11 cellular contexts compared by ENCODE assay signal in genomic region chr22:24431309-24432034, GRCh38. TPM values are rescaled to one million over a fixed set of nuclear protein-coding genes. Genes with fewer than 3 reads are reported as not detected.
DNase-seq lines count a peak whose midpoint lies in the region; ATAC-seq and TF ChIP-seq lines count a peak whose summit lies in the region.
"Had no signal": no experiment of that assay in that cellular context is flagged by ENCODE, and none has a peak within 500 bp of the region (broad histone marks: within the 10 kb centered on the region; RNA-seq: fewer than 3 reads in every experiment).

No MANE protein-coding gene starts in this region.

- H3K4me2 ChIP-seq in OCI-LY3 (ENCODE audit: low read length), result peak overlapping the region; percentile 92

- H3K4me3 ChIP-seq in OCI-LY3 (ENCODE audit: low read length) (peak overlapping the region; percentile 55), endodermal cell (ENCODE audit: low read length) (no peak overlapping the region)

- no peaks in the 10 kb centered on the region for H3K9me3 ChIP-seq in OCI-LY3 (ENCODE audit: insufficient read depth, low read length)
- no peaks in the 10 kb centered on the region for H3K9me3 ChIP-seq in endodermal cell (ENCODE audit: control insufficient read depth, low read length)

- peaks cover 13% of the 10 kb centered on the region; the same call in 1 of the 2 replicates for H3K79me2 ChIP-seq in OCI-LY3 (ENCODE audit: low read length)

- H3K4me1 Mint-ChIP-seq in T-helper 2 cell treated with Interferon-gamma antibody and Interleukin-4, amounts not matched to agents 5 μg/mL and 100 μg/mL, for 36 hours (ENCODE audit: low read depth), result peaks cover 70% of the 10 kb centered on the region
- H3K4me1 Mint-ChIP-seq in endodermal cell, result no peaks in the 10 kb centered on the region
- H3K4me1 Mint-ChIP-seq in stimulated activated effector memory CD8-positive, alpha-beta T cell treated with anti-CD3 and anti-CD28 coated beads, Interleukin-12 subunit alpha, Interleukin-12 subunit beta, amount 100 ng/mL, for 72 hours, result peaks cover 94% of the 10 kb centered on the region

- H3K36me3 ChIP-seq in OCI-LY3 (replicated peaks; ENCODE audit: low read depth, low read length) (peaks cover 2% of the 10 kb centered on the region), endodermal cell (ENCODE audit: control insufficient read depth, insufficient read depth, low read length) (no peaks in the 10 kb centered on the region)

- 80 to 91% methylated on average over 8 to 9 of the region's 9 CpGs for WGBS in endodermal cell (ENCODE audit: insufficient coverage in 1 of 2, insufficient read length in 1 of 2), 2 experiments

- no peaks in the 10 kb centered on the region for H4K20me1 ChIP-seq in OCI-LY3 (ENCODE audit: insufficient read depth, low read length)

- H3K9ac ChIP-seq in OCI-LY3 (ENCODE audit: low read length) (peak overlapping the region; percentile 49; the same call in 1 of the 2 replicates), endodermal cell (ENCODE audit: extremely low read depth, low read length, poor library complexity, severe bottlenecking) (no peak overlapping the region)

- H3K27ac Mint-ChIP-seq in T-helper 2 cell treated with Interferon-gamma antibody and Interleukin-4, amounts not matched to agents 5 μg/mL and 100 μg/mL, for 36 hours, result peak overlapping the region; percentile 18
- no peak overlapping the region for H3K27ac Mint-ChIP-seq in endodermal cell
- peak overlapping the region; percentile 98 for H3K27ac Mint-ChIP-seq in stimulated activated effector memory CD8-positive, alpha-beta T cell treated with anti-CD3 and anti-CD28 coated beads, Interleukin-12 subunit alpha, Interleukin-12 subunit beta, amount 100 ng/mL, for 72 hours

- peaks cover 92% of the 10 kb centered on the region for H3K4me1 ChIP-seq in OCI-LY3 (ENCODE audit: low read length)
- H3K4me1 ChIP-seq in endodermal cell (ENCODE audit: control insufficient read depth, insufficient read depth, low read length), result no peaks in the 10 kb centered on the region

- H3K27ac ChIP-seq in OCI-LY3 (ENCODE audit: low read length), result peak overlapping the region; percentile 33
- no peak overlapping the region for H3K27ac ChIP-seq in endodermal cell (ENCODE audit: low read depth, low read length)
- H3K27ac ChIP-seq: foreskin keratinocyte had no signal

- no peaks in the 10 kb centered on the region for H3K27me3 Mint-ChIP-seq in T-helper 2 cell treated with Interferon-gamma antibody and Interleukin-4, amounts not matched to agents 5 μg/mL and 100 μg/mL, for 36 hours (ENCODE audit: low read depth)
- peaks cover 4% of the 10 kb centered on the region for H3K27me3 Mint-ChIP-seq in endodermal cell (ENCODE audit: insufficient read depth)

- peaks cover 4% of the 10 kb centered on the region for H3K27me3 ChIP-seq in OCI-LY3 (ENCODE audit: low read depth, low read length)
- H3K27me3 ChIP-seq in endodermal cell (ENCODE audit: control insufficient read depth, insufficient read depth, low read length, poor library complexity, severe bottlenecking), result peaks cover 2% of the 10 kb centered on the region

- no peak for DNase-seq in T-helper 2 cell treated with Interferon-gamma antibody and Interleukin-4, amounts not matched to agents 5 μg/mL and 100 μg/mL, for 36 hours (ENCODE audit: low spot score)
- DNase-seq in T-helper 2 cell, result no peak
- DNase-seq in endodermal cell, result no peak
- no peak for DNase-seq in stimulated activated effector memory CD8-positive, alpha-beta T cell treated with anti-CD3 and anti-CD28 coated beads, Interleukin-12 subunit alpha, Interleukin-12 subunit beta, amount 100 ng/mL, for 72 hours (ENCODE audit: low spot score in 2 of 2)
- no peak for DNase-seq in DMS153 treated with DMSO at 0.1 percent for 48 hours (lab: John Stamatoyannopoulos, UW; ENCODE audit: unreplicated experiment)
- no peak for DNase-seq in stimulated activated CD4-positive, alpha-beta T cell treated with anti-CD3 and anti-CD28 coated beads, Interleukin-4, amount 100 ng/mL, for 4 hours
- DNase-seq: NCI-H146, retina had no signal

- no peak for TF ChIP-seq CTCF in OCI-LY3 (IDR thresholded peaks at IDR 0.05; ENCODE audit: low read depth, low read length)
- TF ChIP-seq CTCF in endodermal cell (conservative IDR thresholded peaks at IDR 0.05), result peak; percentile 9

- no peak for ATAC-seq in stimulated activated effector memory CD8-positive, alpha-beta T cell treated with anti-CD3 and anti-CD28 coated beads, Interleukin-12 subunit alpha, Interleukin-12 subunit beta, amount 100 ng/mL, for 72 hours
- ATAC-seq in GM19351 (IDR thresholded peaks at IDR 0.05; ENCODE audit: unreplicated experiment), result no peak

- H3K9me3 Mint-ChIP-seq in T-helper 2 cell treated with Interferon-gamma antibody and Interleukin-4, amounts not matched to agents 5 μg/mL and 100 μg/mL, for 36 hours, result no peaks in the 10 kb centered on the region
- H3K9me3 Mint-ChIP-seq in endodermal cell, result no peaks in the 10 kb centered on the region
- no peaks in the 10 kb centered on the region for H3K9me3 Mint-ChIP-seq in stimulated activated effector memory CD8-positive, alpha-beta T cell treated with anti-CD3 and anti-CD28 coated beads, Interleukin-12 subunit alpha, Interleukin-12 subunit beta, amount 100 ng/mL, for 72 hours

- no peak overlapping the region for H3K4me3 Mint-ChIP-seq in T-helper 2 cell treated with Interferon-gamma antibody and Interleukin-4, amounts not matched to agents 5 μg/mL and 100 μg/mL, for 36 hours
- H3K4me3 Mint-ChIP-seq in endodermal cell, result no peak overlapping the region
- peak overlapping the region; percentile 33 for H3K4me3 Mint-ChIP-seq in stimulated activated effector memory CD8-positive, alpha-beta T cell treated with anti-CD3 and anti-CD28 coated beads, Interleukin-12 subunit alpha, Interleukin-12 subunit beta, amount 100 ng/mL, for 72 hours

- peaks cover 13% of the 10 kb centered on the region for H3K36me3 Mint-ChIP-seq in T-helper 2 cell treated with Interferon-gamma antibody and Interleukin-4, amounts not matched to agents 5 μg/mL and 100 μg/mL, for 36 hours (ENCODE audit: low read depth)
- H3K36me3 Mint-ChIP-seq in endodermal cell (ENCODE audit: low read depth), result no peaks in the 10 kb centered on the region
- peaks cover 58% of the 10 kb centered on the region for H3K36me3 Mint-ChIP-seq in stimulated activated effector memory CD8-positive, alpha-beta T cell treated with anti-CD3 and anti-CD28 coated beads, Interleukin-12 subunit alpha, Interleukin-12 subunit beta, amount 100 ng/mL, for 72 hours

- no peak overlapping the region for H2AFZ ChIP-seq in OCI-LY3 (ENCODE audit: low read depth, low read length)

RNA-seq across cellular contexts. Expression of gene ADORA2A, which starts 4.1 kb away (rescaled TPM):
- total RNA-seq in endodermal cell, result 1 to 10 TPM; 4.1 to 4.7 TPM
- polyA plus RNA-seq in endodermal cell (2013, experiment 1 of 2), result 4.2 TPM
- 4.4 TPM for polyA plus RNA-seq in endodermal cell (2013, experiment 2 of 2)
